In the genomic region with DNA sequence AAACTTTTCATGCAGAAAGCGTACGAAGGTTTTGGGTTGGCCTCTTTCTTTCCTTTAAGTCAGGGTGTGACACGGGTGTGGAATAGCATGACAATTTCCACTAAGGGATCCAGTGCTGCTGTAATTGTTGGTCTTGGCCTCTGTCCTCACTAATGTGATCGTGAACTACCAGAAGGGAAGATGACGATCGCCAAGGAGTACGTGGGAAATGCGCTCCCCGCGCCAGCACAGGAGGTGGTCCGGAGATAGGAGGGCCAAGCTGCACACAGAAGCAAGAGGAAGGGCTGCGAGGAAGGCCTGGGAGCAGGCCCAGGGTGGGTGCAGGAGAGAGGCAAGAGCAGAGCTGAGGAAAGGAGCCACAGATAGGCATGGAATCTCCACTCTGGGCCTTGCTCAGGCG, we compare ENCODE assay signal across 21 cellular contexts.
"Had no signal": no experiment of that assay in that cellular context is flagged by ENCODE, and none has a peak within 500 bp of the region (broad histone marks: within the 10 kb centered on the region; RNA-seq: fewer than 3 reads in every experiment).

No MANE protein-coding gene starts in this region.

- H3K4me1 Mint-ChIP-seq: activated naive CD4-positive, alpha-beta T cell treated with anti-CD3 and anti-CD28 coated beads, Interleukin-2, amount 10 ng/mL, durations not matched to agents 7 days and 5 days; stimulated activated naive B cell treated with anti-CD40 and anti-IgM and Interleukin-4, amounts not matched to agents 10 μg/mL and 1 μg/mL and 100 μg/mL, for 72 hours had no signal

- ATAC-seq: activated T-cell treated with anti-CD3 and anti-CD28 coated beads, Interleukin-2, amount 50 U/mL, for 72 hours; body of pancreas; esophagus mucosa; naive thymus-derived CD8-positive, alpha-beta T cell; pancreas; stimulated activated naive B cell treated with anti-CD40 and anti-IgM and Interleukin-4, amounts not matched to agents 10 μg/mL and 1 μg/mL and 100 μg/mL, for 72 hours had no signal

- H3K27me3 ChIP-seq: body of pancreas, neutrophil, pancreas, sigmoid colon, upper lobe of left lung had no signal

- H3K4me3 ChIP-seq: body of pancreas, lung, pancreas, sigmoid colon, smooth muscle cell, thoracic aorta, upper lobe of left lung had no signal

- H3K9me3 Mint-ChIP-seq: activated CD4-positive, alpha-beta memory T cell treated with anti-CD3 and anti-CD28 coated beads for 36 hours; activated naive CD4-positive, alpha-beta T cell treated with anti-CD3 and anti-CD28 coated beads, Interleukin-2, amount 10 ng/mL, durations not matched to agents 7 days and 5 days; activated T-cell treated with anti-CD3 and anti-CD28 coated beads, Interleukin-2, amount 50 U/mL, for 72 hours; stimulated activated naive B cell treated with anti-CD40 and anti-IgM and Interleukin-4, amounts not matched to agents 10 μg/mL and 1 μg/mL and 100 μg/mL, for 72 hours had no signal

- H3K36me3 Mint-ChIP-seq: activated CD4-positive, alpha-beta memory T cell treated with anti-CD3 and anti-CD28 coated beads for 36 hours; activated naive CD4-positive, alpha-beta T cell treated with anti-CD3 and anti-CD28 coated beads, Interleukin-2, amount 10 ng/mL, durations not matched to agents 7 days and 5 days; naive thymus-derived CD8-positive, alpha-beta T cell; stimulated activated naive B cell treated with anti-CD40 and anti-IgM and Interleukin-4, amounts not matched to agents 10 μg/mL and 1 μg/mL and 100 μg/mL, for 72 hours had no signal

- H3K4me1 ChIP-seq: body of pancreas, pancreas had no signal

- H3K4me2 ChIP-seq: smooth muscle cell had no signal

- DNase-seq: activated CD4-positive, alpha-beta memory T cell treated with anti-CD3 and anti-CD28 coated beads for 36 hours; activated CD4-positive, alpha-beta T cell treated with anti-CD3 and anti-CD28 coated beads for 4 hours; activated CD4-positive, CD25-positive, alpha-beta regulatory T cell; activated effector memory CD4-positive, alpha-beta T cell treated with anti-CD3 and anti-CD28 coated beads, Interleukin-2, amount 50 U/mL, for 16 hours; activated naive CD4-positive, alpha-beta T cell treated with anti-CD3 and anti-CD28 coated beads, Interleukin-2, amount 10 ng/mL, durations not matched to agents 7 days and 5 days; activated T-cell treated with anti-CD3 and anti-CD28 coated beads, Interleukin-2, amount 50 U/mL, for 72 hours; body of pancreas; dermis blood vessel endothelial cell; effector CD8-positive, alpha-beta T cell; naive thymus-derived CD8-positive, alpha-beta T cell; pancreas; sigmoid colon; stimulated activated CD4-positive, alpha-beta T cell treated with anti-CD3 and anti-CD28 coated beads, Interleukin-15, amount 100 ng/mL, for 24 hours; stimulated activated naive B cell treated with anti-CD40 and anti-IgM and Interleukin-4, amounts not matched to agents 10 μg/mL and 1 μg/mL and 100 μg/mL, for 72 hours; T1000; upper lobe of left lung had no signal

- H3K27ac ChIP-seq: body of pancreas, neutrophil, pancreas, sigmoid colon, thoracic aorta, upper lobe of left lung had no signal

- H3K36me3 ChIP-seq: neutrophil, pancreas, sigmoid colon, thoracic aorta, upper lobe of left lung had no signal

- H3K9me3 ChIP-seq: body of pancreas, neutrophil, pancreas, sigmoid colon, thoracic aorta, upper lobe of left lung had no signal

- H3K4me3 Mint-ChIP-seq: activated CD4-positive, alpha-beta memory T cell treated with anti-CD3 and anti-CD28 coated beads for 36 hours; activated naive CD4-positive, alpha-beta T cell treated with anti-CD3 and anti-CD28 coated beads, Interleukin-2, amount 10 ng/mL, durations not matched to agents 7 days and 5 days; activated T-cell treated with anti-CD3 and anti-CD28 coated beads, Interleukin-2, amount 50 U/mL, for 72 hours; naive thymus-derived CD8-positive, alpha-beta T cell; stimulated activated naive B cell treated with anti-CD40 and anti-IgM and Interleukin-4, amounts not matched to agents 10 μg/mL and 1 μg/mL and 100 μg/mL, for 72 hours had no signal
